1 cellular context compared by ENCODE assay signal in the genomic region with DNA sequence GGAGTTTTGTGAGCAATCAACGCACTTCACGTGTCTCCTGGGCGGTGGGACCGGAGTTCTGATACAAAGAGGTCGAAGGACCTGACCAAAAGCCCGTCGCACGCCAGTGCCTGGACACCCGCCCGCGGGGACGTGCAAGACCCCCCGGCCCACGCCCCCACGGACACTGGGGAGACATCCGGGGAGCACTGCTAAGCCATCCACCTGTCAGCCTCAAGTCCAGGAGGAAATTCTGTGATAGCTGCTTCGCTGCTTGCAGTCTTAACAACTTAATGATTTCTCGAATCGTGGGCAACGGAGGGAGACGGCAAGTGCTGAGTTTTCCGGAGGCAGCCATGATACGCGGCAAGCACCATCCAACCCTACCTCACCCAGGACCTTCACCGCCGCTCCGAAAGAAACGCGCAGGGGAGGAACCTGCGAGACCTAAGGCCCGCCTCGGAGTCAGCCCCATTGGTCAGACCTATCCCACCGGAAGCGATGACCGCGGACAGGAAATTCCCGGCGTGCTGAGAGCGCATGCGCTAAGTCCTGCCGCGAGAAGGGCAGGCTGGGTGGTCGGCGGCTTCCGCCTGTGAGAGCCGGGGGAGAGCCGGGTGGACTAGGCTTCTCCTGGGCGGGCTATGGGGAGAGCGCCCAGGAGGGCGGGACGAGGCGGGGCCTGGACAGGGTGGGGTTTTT.
TF ChIP-seq lines count a peak whose summit lies in the region.

A gene (minus strand): TSS at position 393 of the 681 bp plus-strand sequence. CDS start 56 bp downstream, at position 337.

TF ChIP-seq in HepG2, 621 proteins besides CTCF, POLR2A, EP300 and RAD21 (continued from another document and continues in another):
- TF ChIP-seq, protein P1, sequence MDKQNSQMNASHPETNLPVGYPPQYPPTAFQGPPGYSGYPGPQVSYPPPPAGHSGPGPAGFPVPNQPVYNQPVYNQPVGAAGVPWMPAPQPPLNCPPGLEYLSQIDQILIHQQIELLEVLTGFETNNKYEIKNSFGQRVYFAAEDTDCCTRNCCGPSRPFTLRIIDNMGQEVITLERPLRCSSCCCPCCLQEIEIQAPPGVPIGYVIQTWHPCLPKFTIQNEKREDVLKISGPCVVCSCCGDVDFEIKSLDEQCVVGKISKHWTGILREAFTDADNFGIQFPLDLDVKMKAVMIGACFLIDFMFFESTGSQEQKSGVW (CRISPR knock-in tag; IDR thresholded peaks at IDR 0.05; ENCODE audit: borderline replicate concordance), result no peak
- peak; percentile 84 for TF ChIP-seq ELF3 (CRISPR knock-in tag; IDR thresholded peaks at IDR 0.05)
- TF ChIP-seq, protein P2, sequence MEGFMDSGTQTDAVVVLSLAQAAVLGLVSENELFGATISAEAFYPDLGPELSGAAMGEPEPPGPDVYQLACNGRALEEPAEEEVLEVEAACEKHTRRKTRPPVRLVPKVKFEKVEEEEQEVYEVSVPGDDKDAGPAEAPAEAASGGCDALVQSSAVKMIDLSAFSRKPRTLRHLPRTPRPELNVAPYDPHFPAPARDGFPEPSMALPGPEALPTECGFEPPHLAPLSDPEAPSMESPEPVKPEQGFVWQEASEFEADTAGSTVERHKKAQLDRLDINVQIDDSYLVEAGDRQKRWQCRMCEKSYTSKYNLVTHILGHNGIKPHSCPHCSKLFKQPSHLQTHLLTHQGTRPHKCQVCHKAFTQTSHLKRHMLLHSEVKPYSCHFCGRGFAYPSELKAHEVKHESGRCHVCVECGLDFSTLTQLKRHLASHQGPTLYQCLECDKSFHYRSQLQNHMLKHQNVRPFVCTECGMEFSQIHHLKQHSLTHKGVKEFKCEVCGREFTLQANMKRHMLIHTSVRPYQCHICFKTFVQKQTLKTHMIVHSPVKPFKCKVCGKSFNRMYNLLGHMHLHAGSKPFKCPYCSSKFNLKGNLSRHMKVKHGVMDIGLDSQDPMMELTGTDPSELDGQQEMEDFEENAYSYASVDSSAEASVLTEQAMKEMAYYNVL (CRISPR knock-in tag; IDR thresholded peaks at IDR 0.05; ENCODE audit: borderline replicate concordance), result no peak; the same call in 1 of the 2 replicates
- TF ChIP-seq CHCHD3 (CRISPR knock-in tag; IDR thresholded peaks at IDR 0.05), result no peak
- peak; percentile 44; the same call in 1 of the 2 replicates for TF ChIP-seq RFX5 (IDR thresholded peaks at IDR 0.05; ENCODE audit: low read depth, low read length)
- TF ChIP-seq ONECUT2 (CRISPR knock-in tag; IDR thresholded peaks at IDR 0.05), result no peak; the same call in 1 of the 2 replicates
- TF ChIP-seq, protein P3, sequence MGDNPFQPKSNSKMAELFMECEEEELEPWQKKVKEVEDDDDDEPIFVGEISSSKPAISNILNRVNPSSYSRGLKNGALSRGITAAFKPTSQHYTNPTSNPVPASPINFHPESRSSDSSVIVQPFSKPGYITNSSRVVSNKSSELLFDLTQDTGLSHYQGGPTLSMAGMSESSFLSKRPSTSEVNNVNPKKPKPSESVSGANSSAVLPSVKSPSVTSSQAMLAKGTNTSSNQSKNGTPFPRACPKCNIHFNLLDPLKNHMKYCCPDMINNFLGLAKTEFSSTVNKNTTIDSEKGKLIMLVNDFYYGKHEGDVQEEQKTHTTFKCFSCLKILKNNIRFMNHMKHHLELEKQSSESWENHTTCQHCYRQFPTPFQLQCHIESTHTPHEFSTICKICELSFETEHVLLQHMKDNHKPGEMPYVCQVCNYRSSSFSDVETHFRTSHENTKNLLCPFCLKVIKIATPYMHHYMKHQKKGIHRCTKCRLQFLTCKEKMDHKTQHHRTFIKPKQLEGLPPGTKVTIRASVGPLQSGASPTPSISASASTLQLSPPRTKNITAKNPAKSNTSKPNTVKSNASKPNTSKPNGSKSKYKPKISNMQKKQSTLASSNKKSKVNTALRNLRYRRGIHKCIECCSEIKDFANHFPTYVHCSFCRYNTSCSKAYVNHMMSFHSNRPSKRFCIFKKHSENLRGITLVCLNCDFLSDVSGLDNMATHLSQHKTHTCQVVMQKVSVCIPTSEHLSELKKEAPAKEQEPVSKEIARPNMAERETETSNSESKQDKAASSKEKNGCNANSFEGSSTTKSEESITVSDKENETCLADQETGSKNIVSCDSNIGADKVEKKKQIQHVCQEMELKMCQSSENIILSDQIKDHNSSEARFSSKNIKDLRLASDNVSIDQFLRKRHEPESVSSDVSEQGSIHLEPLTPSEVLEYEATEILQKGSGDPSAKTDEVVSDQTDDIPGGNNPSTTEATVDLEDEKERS (CRISPR knock-in tag; IDR thresholded peaks at IDR 0.05), result peak; percentile 89
- TF ChIP-seq ZNF484 (CRISPR knock-in tag; IDR thresholded peaks at IDR 0.05; ENCODE audit: borderline replicate concordance, low read depth), result 0 out of 2 replicates have a peak, but pooled peaks have one; percentile 46
- no peak for TF ChIP-seq ZNF564 (CRISPR knock-in tag; IDR thresholded peaks at IDR 0.05)
- peak; percentile 89; the same call in 1 of the 2 replicates for TF ChIP-seq ZBTB8A (CRISPR knock-in tag; IDR thresholded peaks at IDR 0.05; ENCODE audit: borderline replicate concordance, low read depth)
- TF ChIP-seq, protein P4, sequence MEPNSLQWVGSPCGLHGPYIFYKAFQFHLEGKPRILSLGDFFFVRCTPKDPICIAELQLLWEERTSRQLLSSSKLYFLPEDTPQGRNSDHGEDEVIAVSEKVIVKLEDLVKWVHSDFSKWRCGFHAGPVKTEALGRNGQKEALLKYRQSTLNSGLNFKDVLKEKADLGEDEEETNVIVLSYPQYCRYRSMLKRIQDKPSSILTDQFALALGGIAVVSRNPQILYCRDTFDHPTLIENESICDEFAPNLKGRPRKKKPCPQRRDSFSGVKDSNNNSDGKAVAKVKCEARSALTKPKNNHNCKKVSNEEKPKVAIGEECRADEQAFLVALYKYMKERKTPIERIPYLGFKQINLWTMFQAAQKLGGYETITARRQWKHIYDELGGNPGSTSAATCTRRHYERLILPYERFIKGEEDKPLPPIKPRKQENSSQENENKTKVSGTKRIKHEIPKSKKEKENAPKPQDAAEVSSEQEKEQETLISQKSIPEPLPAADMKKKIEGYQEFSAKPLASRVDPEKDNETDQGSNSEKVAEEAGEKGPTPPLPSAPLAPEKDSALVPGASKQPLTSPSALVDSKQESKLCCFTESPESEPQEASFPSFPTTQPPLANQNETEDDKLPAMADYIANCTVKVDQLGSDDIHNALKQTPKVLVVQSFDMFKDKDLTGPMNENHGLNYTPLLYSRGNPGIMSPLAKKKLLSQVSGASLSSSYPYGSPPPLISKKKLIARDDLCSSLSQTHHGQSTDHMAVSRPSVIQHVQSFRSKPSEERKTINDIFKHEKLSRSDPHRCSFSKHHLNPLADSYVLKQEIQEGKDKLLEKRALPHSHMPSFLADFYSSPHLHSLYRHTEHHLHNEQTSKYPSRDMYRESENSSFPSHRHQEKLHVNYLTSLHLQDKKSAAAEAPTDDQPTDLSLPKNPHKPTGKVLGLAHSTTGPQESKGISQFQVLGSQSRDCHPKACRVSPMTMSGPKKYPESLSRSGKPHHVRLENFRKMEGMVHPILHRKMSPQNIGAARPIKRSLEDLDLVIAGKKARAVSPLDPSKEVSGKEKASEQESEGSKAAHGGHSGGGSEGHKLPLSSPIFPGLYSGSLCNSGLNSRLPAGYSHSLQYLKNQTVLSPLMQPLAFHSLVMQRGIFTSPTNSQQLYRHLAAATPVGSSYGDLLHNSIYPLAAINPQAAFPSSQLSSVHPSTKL (CRISPR knock-in tag; IDR thresholded peaks at IDR 0.05), result no peak
- TF ChIP-seq ZNF230 (CRISPR knock-in tag; IDR thresholded peaks at IDR 0.05), result no peak; the same call in 1 of the 2 replicates
- 0 out of 2 replicates have a peak, but pooled peaks have one; percentile 8 for TF ChIP-seq PHF21A (CRISPR knock-in tag; IDR thresholded peaks at IDR 0.05)
- TF ChIP-seq, protein P5, sequence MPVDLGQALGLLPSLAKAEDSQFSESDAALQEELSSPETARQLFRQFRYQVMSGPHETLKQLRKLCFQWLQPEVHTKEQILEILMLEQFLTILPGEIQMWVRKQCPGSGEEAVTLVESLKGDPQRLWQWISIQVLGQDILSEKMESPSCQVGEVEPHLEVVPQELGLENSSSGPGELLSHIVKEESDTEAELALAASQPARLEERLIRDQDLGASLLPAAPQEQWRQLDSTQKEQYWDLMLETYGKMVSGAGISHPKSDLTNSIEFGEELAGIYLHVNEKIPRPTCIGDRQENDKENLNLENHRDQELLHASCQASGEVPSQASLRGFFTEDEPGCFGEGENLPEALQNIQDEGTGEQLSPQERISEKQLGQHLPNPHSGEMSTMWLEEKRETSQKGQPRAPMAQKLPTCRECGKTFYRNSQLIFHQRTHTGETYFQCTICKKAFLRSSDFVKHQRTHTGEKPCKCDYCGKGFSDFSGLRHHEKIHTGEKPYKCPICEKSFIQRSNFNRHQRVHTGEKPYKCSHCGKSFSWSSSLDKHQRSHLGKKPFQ (CRISPR knock-in tag; IDR thresholded peaks at IDR 0.05; ENCODE audit: insufficient replicate concordance), result no peak
- no peak for TF ChIP-seq ZBTB42 (CRISPR knock-in tag; IDR thresholded peaks at IDR 0.05)
- TF ChIP-seq, protein P6, sequence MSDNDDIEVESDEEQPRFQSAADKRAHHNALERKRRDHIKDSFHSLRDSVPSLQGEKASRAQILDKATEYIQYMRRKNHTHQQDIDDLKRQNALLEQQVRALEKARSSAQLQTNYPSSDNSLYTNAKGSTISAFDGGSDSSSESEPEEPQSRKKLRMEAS (IDR thresholded peaks at IDR 0.05), result peak; percentile 64
- TF ChIP-seq HOXA7 (CRISPR knock-in tag; IDR thresholded peaks at IDR 0.05), result no peak
- TF ChIP-seq ZFYVE20 (CRISPR knock-in tag; IDR thresholded peaks at IDR 0.05; ENCODE audit: borderline replicate concordance, low read depth), result 0 out of 2 replicates have a peak, but pooled peaks have one; percentile 63
- peak; percentile 90; the same call in 1 of the 2 replicates for TF ChIP-seq ZNF556 (CRISPR knock-in tag; IDR thresholded peaks at IDR 0.05; ENCODE audit: borderline replicate concordance)
- TF ChIP-seq, protein P7, sequence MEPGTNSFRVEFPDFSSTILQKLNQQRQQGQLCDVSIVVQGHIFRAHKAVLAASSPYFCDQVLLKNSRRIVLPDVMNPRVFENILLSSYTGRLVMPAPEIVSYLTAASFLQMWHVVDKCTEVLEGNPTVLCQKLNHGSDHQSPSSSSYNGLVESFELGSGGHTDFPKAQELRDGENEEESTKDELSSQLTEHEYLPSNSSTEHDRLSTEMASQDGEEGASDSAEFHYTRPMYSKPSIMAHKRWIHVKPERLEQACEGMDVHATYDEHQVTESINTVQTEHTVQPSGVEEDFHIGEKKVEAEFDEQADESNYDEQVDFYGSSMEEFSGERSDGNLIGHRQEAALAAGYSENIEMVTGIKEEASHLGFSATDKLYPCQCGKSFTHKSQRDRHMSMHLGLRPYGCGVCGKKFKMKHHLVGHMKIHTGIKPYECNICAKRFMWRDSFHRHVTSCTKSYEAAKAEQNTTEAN (CRISPR knock-in tag; conservative IDR thresholded peaks at IDR 0.05), result peak; percentile 76; the same call in 1 of the 2 replicates
- TF ChIP-seq ZSCAN12 (CRISPR knock-in tag; IDR thresholded peaks at IDR 0.05), result peak; percentile 85; the same call in 1 of the 2 replicates
- TF ChIP-seq ZNF136 (CRISPR knock-in tag; IDR thresholded peaks at IDR 0.05; ENCODE audit: low read depth), result no peak; the same call in none of the 2 replicates
- TF ChIP-seq ZNF460 (CRISPR knock-in tag; IDR thresholded peaks at IDR 0.05; ENCODE audit: borderline replicate concordance), result no peak
- peak; percentile 79 for TF ChIP-seq ERF (CRISPR knock-in tag; IDR thresholded peaks at IDR 0.05)
- peak; percentile 23; the same call in 1 of the 2 replicates for TF ChIP-seq DNMT1 (CRISPR knock-in tag; IDR thresholded peaks at IDR 0.05)
- no peak; the same call in 1 of the 2 replicates for TF ChIP-seq ZMAT3 (CRISPR knock-in tag; conservative IDR thresholded peaks at IDR 0.05)
- TF ChIP-seq SPEN (CRISPR knock-in tag; IDR thresholded peaks at IDR 0.05; ENCODE audit: low read depth), result peak; percentile 73
- TF ChIP-seq AGO1 (IDR thresholded peaks at IDR 0.05; ENCODE audit: low read depth, low read length, poor library complexity, severe bottlenecking), result peak; percentile 77
- TF ChIP-seq KDM2A (CRISPR knock-in tag; IDR thresholded peaks at IDR 0.05; ENCODE audit: borderline replicate concordance, low read depth), result peak; percentile 90
- TF ChIP-seq TRIM24 (CRISPR knock-in tag; IDR thresholded peaks at IDR 0.05), result no peak
- TF ChIP-seq SP4 (CRISPR knock-in tag; IDR thresholded peaks at IDR 0.05), result peak; percentile 73; the same call in 1 of the 2 replicates
- peak; percentile 63; the same call in 1 of the 2 replicates for TF ChIP-seq ZBTB38 (CRISPR knock-in tag; IDR thresholded peaks at IDR 0.05)
